In genomic region chr5:157449011-157449723, GRCh38 we compare ENCODE assay signal across 13 cellular contexts. TPM values are rescaled to one million over a fixed set of nuclear protein-coding genes. Genes with fewer than 3 reads are reported as not detected.
A peak's percentile ranks its signal among the peaks of the same experiment; 100 is the strongest.
DNase-seq lines count a peak whose midpoint lies in the region; ATAC-seq and TF ChIP-seq lines count a peak whose summit lies in the region.
"Had no signal": no experiment of that assay in that cellular context is flagged by ENCODE, and none has a peak within 500 bp of the region (broad histone marks: within the 10 kb centered on the region; RNA-seq: fewer than 3 reads in every experiment).

No MANE protein-coding gene starts in this region.

- no peak overlapping the region for H3K27ac Mint-ChIP-seq in activated CD4-positive, alpha-beta T cell treated with anti-CD3 and anti-CD28 coated beads for 36 hours
- H3K27ac Mint-ChIP-seq: activated T-helper 17 cell treated with anti-CD3 and anti-CD28 coated beads, Interleukin-2, amount 50 U/mL, for 72 hours; memory B cell had no signal

- H3K9me2 ChIP-seq in hepatocyte (replicated peaks; ENCODE audit: insufficient read depth): no peaks in the 10 kb centered on the region

- no peaks in the 10 kb centered on the region for H3K27me3 Mint-ChIP-seq in activated CD4-positive, alpha-beta T cell treated with anti-CD3 and anti-CD28 coated beads for 36 hours
- H3K27me3 Mint-ChIP-seq: activated T-helper 17 cell treated with anti-CD3 and anti-CD28 coated beads, Interleukin-2, amount 50 U/mL, for 72 hours; memory B cell had no signal

- no peak overlapping the region for H3K4me2 ChIP-seq in hepatocyte

- CTCF ChIA-PET in activated CD4-positive, alpha-beta T cell treated with anti-CD3 and anti-CD28 coated beads for 36 hours (lab: Charles Lee): interaction anchor here (0.6 to 1.2 kb wide), 5 partner anchors 16 to 262 kb away, joined by 3 to 4 read pairs (median 3); no protein-coding TSS in a partner anchor

- peak; percentile 6 for DNase-seq in NCI-H1105 treated with DMSO at 0.1 percent for 48 hours (lab: John Stamatoyannopoulos, UW)
- DNase-seq in NCI-H1105 (lab: John Stamatoyannopoulos, UW): no peak
- DNase-seq in colonic mucosa: peak; percentile 35
- peak; percentile 72 for DNase-seq in medulla oblongata (ENCODE audit: extremely low spot score)
- DNase-seq in upper lobe of right lung: no peak
- DNase-seq in activated CD4-positive, alpha-beta T cell treated with anti-CD3 and anti-CD28 coated beads for 36 hours: no peak
- no peak for DNase-seq in hepatocyte (ENCODE audit: low spot score)
- DNase-seq: activated CD4-positive, CD25-positive, alpha-beta regulatory T cell; cortex of kidney had no signal

- no peak overlapping the region for H3K9ac ChIP-seq in colonic mucosa (ENCODE audit: low read depth in 2 of 2, low read length in 2 of 2)

- H3K27me3 ChIP-seq in colonic mucosa (no peaks in the 10 kb centered on the region), upper lobe of right lung (no peaks in the 10 kb centered on the region), hepatocyte (no peaks in the 10 kb centered on the region)

- no peaks in the 10 kb centered on the region for H3K4me1 Mint-ChIP-seq in activated CD4-positive, alpha-beta T cell treated with anti-CD3 and anti-CD28 coated beads for 36 hours
- H3K4me1 Mint-ChIP-seq: activated T-helper 17 cell treated with anti-CD3 and anti-CD28 coated beads, Interleukin-2, amount 50 U/mL, for 72 hours had no signal

- H3K4me3 Mint-ChIP-seq in activated CD4-positive, alpha-beta T cell treated with anti-CD3 and anti-CD28 coated beads for 36 hours: no peak overlapping the region
- H3K4me3 Mint-ChIP-seq: activated T-helper 17 cell treated with anti-CD3 and anti-CD28 coated beads, Interleukin-2, amount 50 U/mL, for 72 hours; memory B cell had no signal

- WGBS in hepatocyte (ENCODE audit: low lambda C conversion rate, missing lambda C conversion rate): 69% methylated on average over 6 of the region's 6 CpGs

- no peak for TF ChIP-seq CTCF in colonic mucosa (IDR thresholded peaks at IDR 0.05)
- no peak for TF ChIP-seq CTCF in upper lobe of right lung (IDR thresholded peaks at IDR 0.05)
- TF ChIP-seq CTCF in hepatocyte (IDR thresholded peaks at IDR 0.05; ENCODE audit: poor library complexity): no peak

- H3K4me1 ChIP-seq in colonic mucosa (no peaks in the 10 kb centered on the region), upper lobe of right lung (no peaks in the 10 kb centered on the region), hepatocyte (ENCODE audit: insufficient read depth) (peaks cover 8% of the 10 kb centered on the region)

- intact Hi-C loops in colonic mucosa (cut with DNase I): no loop called here
- intact Hi-C loops in upper lobe of right lung (cut with DNase I): no loop called here
- intact Hi-C loops in activated CD4-positive, alpha-beta T cell treated with anti-CD3 and anti-CD28 coated beads for 36 hours (cut with DNase I, micrococcal nuclease): no loop called here

- no peaks in the 10 kb centered on the region for H3K9me3 ChIP-seq in colonic mucosa
- H3K9me3 ChIP-seq in upper lobe of right lung: no peaks in the 10 kb centered on the region
- H3K9me3 ChIP-seq in hepatocyte (ENCODE audit: low read depth): no peaks in the 10 kb centered on the region

- no peaks in the 10 kb centered on the region for H3K79me2 ChIP-seq in hepatocyte

- no peaks in the 10 kb centered on the region for H4K20me1 ChIP-seq in hepatocyte (ENCODE audit: insufficient read depth, poor library complexity, severe bottlenecking)

- ATAC-seq in upper lobe of right lung: peak; percentile 28
- no peak for ATAC-seq in activated CD4-positive, alpha-beta T cell treated with anti-CD3 and anti-CD28 coated beads for 36 hours
- ATAC-seq in HG03135 (IDR thresholded peaks at IDR 0.05; ENCODE audit: unreplicated experiment): no peak
- ATAC-seq: activated T-helper 17 cell treated with anti-CD3 and anti-CD28 coated beads, Interleukin-2, amount 50 U/mL, for 72 hours had no signal

- no peaks in the 10 kb centered on the region for H3K9me3 Mint-ChIP-seq in activated CD4-positive, alpha-beta T cell treated with anti-CD3 and anti-CD28 coated beads for 36 hours (ENCODE audit: low read depth)
- H3K9me3 Mint-ChIP-seq: activated T-helper 17 cell treated with anti-CD3 and anti-CD28 coated beads, Interleukin-2, amount 50 U/mL, for 72 hours; memory B cell had no signal

- POLR2A ChIA-PET in activated CD4-positive, alpha-beta T cell treated with anti-CD3 and anti-CD28 coated beads for 36 hours (lab: Charles Lee): no interaction called here

- no peak overlapping the region for H3K27ac ChIP-seq in colonic mucosa
- no peak overlapping the region for H3K27ac ChIP-seq in upper lobe of right lung
- no peak overlapping the region for H3K27ac ChIP-seq in hepatocyte
- H3K27ac ChIP-seq: 22Rv1 had no signal

- no peaks in the 10 kb centered on the region for H3K36me3 Mint-ChIP-seq in activated CD4-positive, alpha-beta T cell treated with anti-CD3 and anti-CD28 coated beads for 36 hours (ENCODE audit: low read depth)
- H3K36me3 Mint-ChIP-seq: memory B cell had no signal

- H2AFZ ChIP-seq in hepatocyte: no peak overlapping the region

- no peak overlapping the region for H3K4me3 ChIP-seq in colonic mucosa
- no peak overlapping the region for H3K4me3 ChIP-seq in upper lobe of right lung
- no peak overlapping the region for H3K4me3 ChIP-seq in hepatocyte

- no peaks in the 10 kb centered on the region for H3K36me3 ChIP-seq in colonic mucosa
- no peaks in the 10 kb centered on the region for H3K36me3 ChIP-seq in upper lobe of right lung
- no peaks in the 10 kb centered on the region for H3K36me3 ChIP-seq in hepatocyte (replicated peaks; ENCODE audit: insufficient read depth, low read depth)

RNA-seq across cellular contexts. Expression of gene NIPAL4, which starts 10.8 kb away (rescaled TPM):
- total RNA-seq in colonic mucosa: 1 to 10 TPM in 1 of 2 donors, not detected in 1; 1.4 TPM
- not detected for total RNA-seq in upper lobe of right lung
- total RNA-seq in activated CD4-positive, alpha-beta T cell treated with anti-CD3 and anti-CD28 coated beads for 36 hours: 1 to 10 TPM; 3.5 to 3.7 TPM
- total RNA-seq in hepatocyte: 0.17 TPM in 1 of 2 replicates, not detected in the other
- polyA plus RNA-seq in hepatocyte: 0.37 and 1.0 TPM in 2 replicates

Comparison
In these comparisons a context has a peak if more than half of its experiments do, and no peak if none do; other contexts are left out.
1. DNase-seq: peak in NCI-H1105 treated with DMSO at 0.1 percent for 48 hours (single experiment), colonic mucosa (single experiment) and medulla oblongata (single experiment); none in NCI-H1105 (single experiment), upper lobe of right lung (single experiment), activated CD4-positive, alpha-beta T cell treated with anti-CD3 and anti-CD28 coated beads for 36 hours (single experiment) and hepatocyte (single experiment).